In genomic region chr16:2214721-2214970, GRCh38 we compare ENCODE assay signal across 8 cellular contexts. TPM values are rescaled to one million over a fixed set of nuclear protein-coding genes. Genes with fewer than 3 reads are reported as not detected.
DNase-seq lines count a peak whose midpoint lies in the region; ATAC-seq and TF ChIP-seq lines count a peak whose summit lies in the region.

PGP (minus strand) TSS chr16:2214840; CDS start chr16:2214777, 63 bp downstream.

- H3K27me3 Mint-ChIP-seq in type B pancreatic cell: no peaks in the 10 kb centered on the region

- H3K36me3 Mint-ChIP-seq in type B pancreatic cell: no peaks in the 10 kb centered on the region

- H3K27me3 ChIP-seq in HUES64 (ENCODE audit: insufficient read depth, low read length) (no peaks in the 10 kb centered on the region), lung (ENCODE audit: control insufficient read depth, insufficient read depth) (no peaks in the 10 kb centered on the region)

- ATAC-seq in GM19438 (IDR thresholded peaks at IDR 0.05; ENCODE audit: low read depth, unreplicated experiment) (peak; percentile 82), lung (ENCODE audit: insufficient read depth, low FRiP score) (peak; percentile 93)

- 0 out of 2 replicates have a peak, but pooled peaks cover 7% of the 10 kb centered on the region for H3K4me1 ChIP-seq in HUES64 (ENCODE audit: insufficient read depth, low read length)
- peaks cover 4 to 20% of the 10 kb centered on the region in 2 donors for H3K4me1 ChIP-seq in lung (ENCODE audit: control insufficient read depth in 2 of 2, insufficient read depth in 2 of 2, low read length in 2 of 2)

- peak within 1 kb of the TSS; percentile 95 for H3K4me3 ChIP-seq in HUES64 (ENCODE audit: low read length)
- peak within 1 kb of the TSS; percentile 81 for H3K4me3 ChIP-seq in lung

- DNase-seq in caudate nucleus (lab: John Stamatoyannopoulos, UW): no peak
- no peak for DNase-seq in lung (ENCODE audit: low spot score)
- no peak for DNase-seq in type B pancreatic cell (ENCODE audit: extremely low spot score, unreplicated experiment)
- DNase-seq in NCI-H524 treated with DMSO at 0.1 percent for 48 hours (lab: John Stamatoyannopoulos, UW): no peak
- no peak for DNase-seq in NCI-H2081 treated with DMSO at 0.1 percent for 48 hours (lab: John Stamatoyannopoulos, UW)

- peak within 1 kb of the TSS; percentile 99 for H3K27ac ChIP-seq in 22Rv1
- H3K27ac ChIP-seq in HUES64 (ENCODE audit: low read depth, low read length): peak within 1 kb of the TSS; percentile 95
- peak within 1 kb of the TSS; percentile 87 for H3K27ac ChIP-seq in caudate nucleus (ENCODE audit: low read depth, low read length)
- H3K27ac ChIP-seq in lung (ENCODE audit: low read depth in 1 of 2, low read length in 1 of 2): peak within 1 kb of the TSS; percentile 95 to 98

- under 1% methylated on average over 47 of the region's 47 CpGs for WGBS in HUES64
- 0% methylated on average over 45 to 47 of the region's 47 CpGs for WGBS in lung, 2 donors

- no peak for TF ChIP-seq CTCF in 22Rv1 (IDR thresholded peaks at IDR 0.05)
- no peak for TF ChIP-seq CTCF in lung (IDR thresholded peaks at IDR 0.05; ENCODE audit: control extremely low read depth, extremely low read depth)
- no peak for TF ChIP-seq CTCF in type B pancreatic cell (conservative IDR thresholded peaks at IDR 0.05)

- no peaks in the 10 kb centered on the region for H3K9me3 ChIP-seq in HUES64 (ENCODE audit: insufficient read depth, low read depth, low read length)
- H3K9me3 ChIP-seq in lung (ENCODE audit: control insufficient read depth in 2 of 2, insufficient read depth in 1 of 2, low read length in 1 of 2): no peaks in the 10 kb centered on the region

- H3K9me3 Mint-ChIP-seq in type B pancreatic cell: no peaks in the 10 kb centered on the region

- H3K27ac Mint-ChIP-seq in type B pancreatic cell: peak within 1 kb of the TSS; percentile 91

- peaks cover 16% of the 10 kb centered on the region for H3K36me3 ChIP-seq in HUES64 (ENCODE audit: insufficient read depth, low read length)
- H3K36me3 ChIP-seq in lung (ENCODE audit: control insufficient read depth in 2 of 2, insufficient read depth in 2 of 2, low read length in 2 of 2): peaks cover 0 to 5% of the 10 kb centered on the region in 2 donors

- peak within 1 kb of the TSS; percentile 94 for H3K4me3 Mint-ChIP-seq in type B pancreatic cell

- H3K4me1 Mint-ChIP-seq in type B pancreatic cell (ENCODE audit: unreplicated experiment): peaks cover 11% of the 10 kb centered on the region

- peak within 1 kb of the TSS; percentile 95 for H3K9ac ChIP-seq in HUES64 (ENCODE audit: low read depth, low read length)

RNA-seq across cellular contexts. Expression of gene PGP, which starts in this region (rescaled TPM):
- polyA plus RNA-seq in HUES64 (2013, experiment 1 of 2): 33.7 TPM
- polyA plus RNA-seq in HUES64 (2013, experiment 2 of 2): 31.4 TPM
- total RNA-seq in lung (10 to 100 TPM in 1 of 2 donors, 1 to 10 TPM in 1; 3.8 to 20.9 TPM), type B pancreatic cell (ENCODE audit: low replicate concordance) (16.2 and 25.5 TPM in 2 replicates)
- polyA plus RNA-seq in lung: 10 to 100 TPM; 12.5 to 14.9 TPM
